15 cellular contexts compared by ENCODE assay signal in the genomic region with DNA sequence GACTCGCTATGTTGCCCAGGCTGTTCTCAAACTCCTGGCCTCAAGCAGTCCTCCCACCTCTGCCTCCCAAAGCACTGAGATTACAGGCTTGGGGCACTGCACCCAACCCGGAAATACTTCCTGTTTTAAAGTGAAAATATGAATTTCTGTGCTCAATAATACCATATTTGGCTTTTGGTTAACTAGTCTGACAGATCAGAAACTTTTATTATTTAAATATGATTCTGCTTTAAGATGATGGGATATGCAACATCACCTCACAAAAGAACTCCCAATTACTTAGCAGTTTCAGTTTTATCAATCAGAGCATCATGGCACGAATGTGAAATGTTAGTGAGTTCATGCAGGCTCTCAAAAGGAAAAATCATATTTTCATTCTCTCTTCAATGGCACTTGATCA.
"Had no signal": no experiment of that assay in that cellular context is flagged by ENCODE, and none has a peak within 500 bp of the region (broad histone marks: within the 10 kb centered on the region; RNA-seq: fewer than 3 reads in every experiment).

No MANE protein-coding gene starts in this region.

- H3K9me3 Mint-ChIP-seq: naive thymus-derived CD8-positive, alpha-beta T cell; stimulated activated naive CD8-positive, alpha-beta T cell treated with anti-CD3 and anti-CD28 coated beads, Interleukin-15, Interleukin-2, amounts not matched to agents 100 ng/mL and 50 ng/mL, for 24 hours had no signal

- H3K27ac Mint-ChIP-seq: stimulated activated naive CD8-positive, alpha-beta T cell treated with anti-CD3 and anti-CD28 coated beads, Interleukin-15, Interleukin-2, amounts not matched to agents 100 ng/mL and 50 ng/mL, for 24 hours had no signal

- H3K27me3 ChIP-seq: ascending aorta, breast epithelium, upper lobe of left lung had no signal

- DNase-seq: activated CD4-positive, alpha-beta T cell treated with anti-CD3 and anti-CD28 coated beads, Interleukin-2, amount 50 U/mL, for 4 hours; activated effector memory CD4-positive, alpha-beta T cell treated with anti-CD3 and anti-CD28 coated beads, Interleukin-2, amount 50 U/mL, for 16 hours; dermis blood vessel endothelial cell; foreskin melanocyte; head of caudate nucleus; mesenchymal stem cell; naive thymus-derived CD8-positive, alpha-beta T cell; posterior cingulate gyrus; stimulated activated CD4-positive, alpha-beta T cell treated with anti-CD3 and anti-CD28 coated beads, Interleukin-4, amount 100 ng/mL, for 24 hours; stimulated activated CD8-positive, alpha-beta memory T cell treated with anti-CD3 and anti-CD28 coated beads, Interleukin-4, amount 100 ng/mL, for 48 hours; upper lobe of left lung had no signal

- ATAC-seq: naive thymus-derived CD8-positive, alpha-beta T cell had no signal

- H3K36me3 ChIP-seq: breast epithelium had no signal

- H3K27ac ChIP-seq: ascending aorta, breast epithelium, epithelial cell of prostate, upper lobe of left lung had no signal

- H3K27me3 Mint-ChIP-seq: naive thymus-derived CD8-positive, alpha-beta T cell; stimulated activated naive CD8-positive, alpha-beta T cell treated with anti-CD3 and anti-CD28 coated beads, Interleukin-15, Interleukin-2, amounts not matched to agents 100 ng/mL and 50 ng/mL, for 24 hours had no signal

- H3K4me3 ChIP-seq: ascending aorta, breast epithelium, upper lobe of left lung had no signal

- H3K4me3 Mint-ChIP-seq: stimulated activated naive CD8-positive, alpha-beta T cell treated with anti-CD3 and anti-CD28 coated beads, Interleukin-15, Interleukin-2, amounts not matched to agents 100 ng/mL and 50 ng/mL, for 24 hours had no signal

- H3K9me3 ChIP-seq: ascending aorta, breast epithelium, upper lobe of left lung had no signal
